In genomic region chr12:122111070-122111750, GRCh38 we compare ENCODE assay signal across 10 cellular contexts. TPM values are rescaled to one million over a fixed set of nuclear protein-coding genes. Genes with fewer than 3 reads are reported as not detected.
DNase-seq lines count a peak whose midpoint lies in the region; ATAC-seq and TF ChIP-seq lines count a peak whose summit lies in the region.
"Had no signal": no experiment of that assay in that cellular context is flagged by ENCODE, and none has a peak within 500 bp of the region (broad histone marks: within the 10 kb centered on the region; RNA-seq: fewer than 3 reads in every experiment).

No MANE protein-coding gene starts in this region.

- peaks cover 68% of the 10 kb centered on the region for H3K79me2 ChIP-seq in mammary epithelial cell (ENCODE audit: insufficient read depth, low read length)

- no peaks in the 10 kb centered on the region for H3K9me3 Mint-ChIP-seq in activated T-helper 17 cell treated with anti-CD3 and anti-CD28 coated beads, Interleukin-2, amount 50 U/mL, for 72 hours
- H3K9me3 Mint-ChIP-seq: activated CD4-positive, alpha-beta T cell treated with anti-CD3 and anti-CD28 coated beads, Interleukin-2, amount 10 ng/mL, durations not matched to agents 7 days and 5 days; natural killer cell had no signal

- WGBS in mammary epithelial cell (ENCODE audit: low coverage, missing lambda C conversion rate): 68% methylated on average over 3 of the region's 3 CpGs
- 30% methylated on average over 3 of the region's 3 CpGs for WGBS in prostate gland

- TSS peak; percentile 42 for BruUV-seq in mammary epithelial cell (replicated peaks; lab: Mats Ljungman, UMichigan)

- H3K27ac ChIP-seq in HEK293 (ENCODE audit: extremely low read depth, low read depth, low read length): no peak overlapping the region
- peak overlapping the region; percentile 63 for H3K27ac ChIP-seq in mammary epithelial cell (ENCODE audit: insufficient read depth, low read depth, low read length)
- H3K27ac ChIP-seq in prostate gland: peak overlapping the region in 1 of 2 donors; percentile 53
- no peak overlapping the region for H3K27ac ChIP-seq in uterus
- H3K27ac ChIP-seq: SK-N-MC had no signal

- ATAC-seq in activated T-helper 17 cell treated with anti-CD3 and anti-CD28 coated beads, Interleukin-2, amount 50 U/mL, for 72 hours (replicated peaks): no peak
- no peak for ATAC-seq in GM21515 (IDR thresholded peaks at IDR 0.05; ENCODE audit: unreplicated experiment)

- in situ Hi-C loops in mammary epithelial cell (cut with MboI; ENCODE audit: low sequenced_read_pairs in 2 of 2): no loop called here

- H3K4me2 ChIP-seq in mammary epithelial cell (ENCODE audit: insufficient read depth, low read depth, low read length): no peak overlapping the region

- H2AFZ ChIP-seq in mammary epithelial cell (ENCODE audit: low read depth, low read length): no peak overlapping the region

- peaks cover 6% of the 10 kb centered on the region; the same call in 1 of the 2 replicates for H3K4me1 ChIP-seq in HEK293 (ENCODE audit: control insufficient read depth, insufficient read depth, low read length)
- peaks cover 35% of the 10 kb centered on the region for H3K4me1 ChIP-seq in mammary epithelial cell (ENCODE audit: insufficient read depth, low read length)
- peaks cover 4% of the 10 kb centered on the region for H3K4me1 ChIP-seq in prostate gland (replicated peaks)
- H3K4me1 ChIP-seq in uterus: peaks cover 0 to 21% of the 10 kb centered on the region in 2 donors

- H3K4me3 Mint-ChIP-seq in activated T-helper 17 cell treated with anti-CD3 and anti-CD28 coated beads, Interleukin-2, amount 50 U/mL, for 72 hours: no peak overlapping the region
- H3K4me3 Mint-ChIP-seq: activated CD4-positive, alpha-beta T cell treated with anti-CD3 and anti-CD28 coated beads, Interleukin-2, amount 10 ng/mL, durations not matched to agents 7 days and 5 days; natural killer cell had no signal

- dilution Hi-C loops in mammary epithelial cell (cut with HindIII; ENCODE audit: low sequenced_read_pairs): no loop called here

- TF ChIP-seq CTCF in HEK293 (tag by site-specific recombination; IDR thresholded peaks at IDR 0.05) (no peak), mammary epithelial cell (conservative IDR thresholded peaks at IDR 0.05 in 1 of 2, IDR thresholded peaks at IDR 0.05 in 1 of 2; ENCODE audit: extremely low read depth in 1 of 2, insufficient read depth in 1 of 2, low read depth in 1 of 2, low read length in 2 of 2) (no peak), prostate gland (IDR thresholded peaks at IDR 0.05) (no peak), uterus (IDR thresholded peaks at IDR 0.05) (no peak)

- peaks cover 30% of the 10 kb centered on the region for H3K4me1 Mint-ChIP-seq in activated T-helper 17 cell treated with anti-CD3 and anti-CD28 coated beads, Interleukin-2, amount 50 U/mL, for 72 hours

- H3K27me3 ChIP-seq in mammary epithelial cell (ENCODE audit: insufficient read depth, low read length) (no peaks in the 10 kb centered on the region), prostate gland (replicated peaks; ENCODE audit: insufficient read depth) (no peaks in the 10 kb centered on the region), uterus (no peaks in the 10 kb centered on the region)

- H3K36me3 Mint-ChIP-seq in activated T-helper 17 cell treated with anti-CD3 and anti-CD28 coated beads, Interleukin-2, amount 50 U/mL, for 72 hours (ENCODE audit: low read depth): no peaks in the 10 kb centered on the region
- H3K36me3 Mint-ChIP-seq: natural killer cell had no signal

- H3K4me3 ChIP-seq in HEK293 (ENCODE audit: low read depth, low read length) (no peak overlapping the region), mammary epithelial cell (replicated peaks in 1 of 3; ENCODE audit: insufficient read depth in 1 of 3, low read depth in 2 of 3, low read length in 3 of 3) (no peak overlapping the region), prostate gland (no peak overlapping the region), uterus (no peak overlapping the region)
- H3K4me3 ChIP-seq: SK-N-MC had no signal

- H3K9me3 ChIP-seq in HEK293 (ENCODE audit: control insufficient read depth, insufficient read depth, low read depth, low read length) (no peaks in the 10 kb centered on the region), mammary epithelial cell (replicated peaks; ENCODE audit: insufficient read depth, low read length) (no peaks in the 10 kb centered on the region), prostate gland (no peaks in the 10 kb centered on the region), uterus (no peaks in the 10 kb centered on the region)

- no peaks in the 10 kb centered on the region for H4K20me1 ChIP-seq in mammary epithelial cell (ENCODE audit: insufficient read depth, low read length)

- H3K9ac ChIP-seq in mammary epithelial cell (ENCODE audit: insufficient read depth, low read length): no peak overlapping the region

- POLR2A ChIA-PET in HEK293 (lab: Yijun Ruan, JAX): interaction anchor here (0.6 to 1.0 kb wide), 2 partner anchors 11 to 31 kb away, joined by 3 read pairs; no protein-coding TSS in a partner anchor

- H3K27ac Mint-ChIP-seq in activated T-helper 17 cell treated with anti-CD3 and anti-CD28 coated beads, Interleukin-2, amount 50 U/mL, for 72 hours: no peak overlapping the region
- H3K27ac Mint-ChIP-seq: activated CD4-positive, alpha-beta T cell treated with anti-CD3 and anti-CD28 coated beads, Interleukin-2, amount 10 ng/mL, durations not matched to agents 7 days and 5 days had no signal

- CTCF ChIA-PET in HEK293 (lab: Yijun Ruan, JAX): interaction anchor here (0.6 to 1.7 kb wide), 5 partner anchors 12 to 308 kb away, joined by 3 to 8 read pairs (median 5); no protein-coding TSS in a partner anchor
- CTCF ChIA-PET in mammary epithelial cell (lab: Charles Lee; ENCODE audit: low non-redundant PET): interaction anchor here (0.5 to 0.6 kb wide), 4 partner anchors 15 to 80 kb away, joined by 3 to 4 read pairs (median 4); no protein-coding TSS in a partner anchor

- DNase-seq in NCI-H2107 (lab: John Stamatoyannopoulos, UW) (peak; percentile 50), mammary epithelial cell (peak; percentile 86), prostate gland (ENCODE audit: low spot score) (peak; percentile 69), uterus (no peak)
- DNase-seq: activated CD4-positive, alpha-beta T cell treated with anti-CD3 and anti-CD28 coated beads, Interleukin-2, amount 10 ng/mL, durations not matched to agents 7 days and 5 days; natural killer cell had no signal

- no peak for TF ChIP-seq POLR2A in prostate gland (IDR thresholded peaks at IDR 0.05)
- TF ChIP-seq POLR2A in uterus (IDR thresholded peaks at IDR 0.05): no peak

- H3K36me3 ChIP-seq in HEK293 (ENCODE audit: control insufficient read depth in 2 of 2, insufficient read depth in 1 of 2, low read length in 2 of 2): no peaks in the 10 kb centered on the region; a peak in 1 of 3 replicates
- peaks cover 4% of the 10 kb centered on the region for H3K36me3 ChIP-seq in mammary epithelial cell (ENCODE audit: insufficient read depth, low read length)
- no peaks in the 10 kb centered on the region for H3K36me3 ChIP-seq in prostate gland
- no peaks in the 10 kb centered on the region for H3K36me3 ChIP-seq in uterus

- intact Hi-C loops in mammary epithelial cell (cut with micrococcal nuclease): loop anchor here (1.0 kb wide), 1 partner anchor 15 kb away; no protein-coding TSS in a partner anchor
- intact Hi-C loops in prostate gland (cut with DNase I): no loop called here
- intact Hi-C loops in uterus (cut with DNase I; ENCODE audit: low total_unique reads): no loop called here

- no peaks in the 10 kb centered on the region for H3K27me3 Mint-ChIP-seq in activated T-helper 17 cell treated with anti-CD3 and anti-CD28 coated beads, Interleukin-2, amount 50 U/mL, for 72 hours
- H3K27me3 Mint-ChIP-seq: activated CD4-positive, alpha-beta T cell treated with anti-CD3 and anti-CD28 coated beads, Interleukin-2, amount 10 ng/mL, durations not matched to agents 7 days and 5 days had no signal

TF ChIP-seq in HEK293, 187 proteins besides CTCF, POLR2A, EP300 and RAD21:
- peak; percentile 82 for TF ChIP-seq PRDM6 (tag by site-specific recombination; IDR thresholded peaks at IDR 0.05)
- no peak for TF ChIP-seq HOXC10 (CRISPR knock-in tag; IDR thresholded peaks at IDR 0.05)
TF ChIP-seq in HEK293: peak in this region for 1.

RNA-seq across cellular contexts. Expression of gene MLXIP, which starts 32.7 kb away (rescaled TPM):
- total RNA-seq in mammary epithelial cell: 10 to 100 TPM; 17.7 to 53.6 TPM
- 14.3 TPM for polyA plus RNA-seq in mammary epithelial cell
- polyA minus RNA-seq in mammary epithelial cell: 50.3 TPM
- total RNA-seq in prostate gland: 10 to 100 TPM; 13.1 to 57.7 TPM
- total RNA-seq in activated T-helper 17 cell treated with anti-CD3 and anti-CD28 coated beads, Interleukin-2, amount 50 U/mL, for 72 hours: 10 to 100 TPM; 19.7 to 28.9 TPM
- total RNA-seq in uterus: 10 to 100 TPM; 21.5 to 88.7 (median 24.7) TPM

Comparison
In these comparisons a context has a peak if more than half of its experiments do, and no peak if none do; other contexts are left out.
1. DNase-seq: peak in NCI-H2107 (single experiment), mammary epithelial cell (single experiment) and prostate gland (single experiment); none in uterus (0 of 2).